ENCODE assay signal across 25 cellular contexts in genomic region chr3:25404569-25404968, GRCh38. TPM values are rescaled to one million over a fixed set of nuclear protein-coding genes. Genes with fewer than 3 reads are reported as not detected.
"Had no signal": no experiment of that assay in that cellular context is flagged by ENCODE, and none has a peak within 500 bp of the region (broad histone marks: within the 10 kb centered on the region; RNA-seq: fewer than 3 reads in every experiment).

No MANE protein-coding gene starts in this region.

- H3K4me1 Mint-ChIP-seq: naive B cell; natural killer cell; stimulated activated naive B cell treated with anti-CD40 and anti-IgM and Interleukin-4, amounts not matched to agents 10 μg/mL and 1 μg/mL and 100 μg/mL, for 72 hours had no signal

- H3K27me3 Mint-ChIP-seq: stimulated activated naive B cell treated with anti-CD40 and anti-IgM and Interleukin-4, amounts not matched to agents 10 μg/mL and 1 μg/mL and 100 μg/mL, for 72 hours had no signal

- H3K36me3 Mint-ChIP-seq: mesothelial cell of epicardium; naive B cell; stimulated activated naive B cell treated with anti-CD40 and anti-IgM and Interleukin-4, amounts not matched to agents 10 μg/mL and 1 μg/mL and 100 μg/mL, for 72 hours had no signal

- H3K4me3 Mint-ChIP-seq: mesothelial cell of epicardium; naive B cell; natural killer cell; stimulated activated naive B cell treated with anti-CD40 and anti-IgM and Interleukin-4, amounts not matched to agents 10 μg/mL and 1 μg/mL and 100 μg/mL, for 72 hours had no signal

- H3K4me3 ChIP-seq: left ventricle myocardium inferior, lung, ovary, right atrium auricular region, right lobe of liver, skin epidermis, stomach, testis, thyroid gland, transverse colon, upper lobe of left lung, vagina had no signal

- DNase-seq: islet precursor cell; left ventricle myocardium inferior; mesendoderm; naive B cell; natural killer cell; ovary; right lobe of liver; stimulated activated CD4-positive, alpha-beta T cell treated with anti-CD3 and anti-CD28 coated beads, Interleukin-12 subunit alpha, Interleukin-12 subunit beta, amount 100 ng/mL, for 4 hours; stimulated activated CD4-positive, alpha-beta T cell treated with anti-CD3 and anti-CD28 coated beads, Interleukin-15, amount 100 ng/mL, for 24 hours; stimulated activated CD4-positive, alpha-beta T cell treated with anti-CD3 and anti-CD28 coated beads, Interleukin-2, amount 100 ng/mL, for 24 hours; stimulated activated CD4-positive, alpha-beta T cell treated with anti-CD3 and anti-CD28 coated beads, Interleukin-4, amount 100 ng/mL, for 1 hour; stimulated activated naive B cell treated with anti-CD40 and anti-IgM and Interleukin-4, amounts not matched to agents 10 μg/mL and 1 μg/mL and 100 μg/mL, for 72 hours; stimulated activated naive CD8-positive, alpha-beta T cell treated with anti-CD3 and anti-CD28 coated beads, Interleukin-15, Interleukin-2, amounts not matched to agents 100 U/mL and 50 U/mL, for 24 hours; stomach; testis; thyroid gland; transverse colon; upper lobe of left lung had no signal

- H3K9me3 ChIP-seq: left ventricle myocardium inferior, ovary, right atrium auricular region, right lobe of liver, stomach, testis, thyroid gland, transverse colon, upper lobe of left lung, vagina had no signal

- H3K9me3 Mint-ChIP-seq: natural killer cell had no signal

- H3K27ac ChIP-seq: left ventricle myocardium inferior, ovary, right atrium auricular region, right lobe of liver, skin epidermis, stomach, testis, thyroid gland, transverse colon, upper lobe of left lung, vagina had no signal

- H3K36me3 ChIP-seq: left ventricle myocardium inferior, ovary, right atrium auricular region, right lobe of liver, stomach, thyroid gland, transverse colon, upper lobe of left lung, vagina had no signal

- ATAC-seq: natural killer cell; right lobe of liver; stimulated activated naive B cell treated with anti-CD40 and anti-IgM and Interleukin-4, amounts not matched to agents 10 μg/mL and 1 μg/mL and 100 μg/mL, for 72 hours; stimulated activated naive CD8-positive, alpha-beta T cell treated with anti-CD3 and anti-CD28 coated beads, Interleukin-15, Interleukin-2, amounts not matched to agents 100 U/mL and 50 U/mL, for 24 hours had no signal

- H3K27ac Mint-ChIP-seq: mesothelial cell of epicardium; naive B cell; natural killer cell; progenitor cell of endocrine pancreas; stimulated activated naive B cell treated with anti-CD40 and anti-IgM and Interleukin-4, amounts not matched to agents 10 μg/mL and 1 μg/mL and 100 μg/mL, for 72 hours had no signal

- H3K27me3 ChIP-seq: ovary, right atrium auricular region, right lobe of liver, stomach, testis, thyroid gland, transverse colon, upper lobe of left lung, vagina had no signal

- H3K4me1 ChIP-seq: right lobe of liver, testis, transverse colon, upper lobe of left lung, vagina had no signal

RNA-seq across cellular contexts. Expression of gene RARB, which starts 23.5 kb away (rescaled TPM):
- total RNA-seq: mononuclear cell, natural killer cell had no signal
